Comparison of ENCODE assay signal across 8 cellular contexts in the genomic region with DNA sequence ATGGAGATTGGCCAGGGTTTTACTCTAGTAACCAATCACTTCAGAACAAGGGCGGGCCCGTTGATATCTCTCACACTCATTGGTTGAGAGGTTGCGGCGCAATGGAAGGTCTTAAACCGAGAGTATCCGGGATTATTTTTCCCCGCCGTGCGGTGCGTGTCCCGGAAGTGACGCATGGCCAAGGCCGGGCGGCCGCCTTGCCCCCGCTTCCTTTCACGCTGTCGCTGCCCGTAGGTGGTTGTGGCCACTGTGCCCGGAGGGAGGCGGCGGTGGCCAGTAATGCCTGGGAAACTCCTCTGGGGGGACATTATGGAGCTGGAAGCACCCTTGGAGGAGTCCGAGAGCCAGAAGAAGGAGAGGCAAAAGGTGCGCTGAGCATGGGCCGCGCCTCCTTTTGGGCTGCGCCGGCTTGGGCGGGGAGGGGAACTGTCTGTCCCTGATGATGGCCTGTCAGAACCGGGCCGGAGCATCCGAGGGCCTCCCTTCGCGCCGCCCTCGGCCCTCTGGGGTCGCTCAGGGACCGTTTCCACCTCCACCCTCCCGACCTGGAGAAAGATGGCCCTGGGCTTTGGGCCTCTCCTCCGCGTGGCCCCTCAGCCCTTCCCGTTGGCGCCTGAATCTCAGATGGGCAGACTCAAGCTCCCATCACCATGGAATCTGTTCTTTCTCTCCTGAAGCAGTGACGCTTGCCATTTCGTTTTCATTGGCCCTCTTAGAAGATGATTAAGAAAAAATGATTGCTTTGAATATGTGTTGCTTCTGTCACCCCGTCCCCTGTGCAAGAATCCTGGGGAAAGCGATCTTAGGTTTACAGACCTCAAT.
A peak's percentile ranks its signal among the peaks of the same experiment; 100 is the strongest.
DNase-seq lines count a peak whose midpoint lies in the region; ATAC-seq and TF ChIP-seq lines count a peak whose summit lies in the region.

A gene with protein sequence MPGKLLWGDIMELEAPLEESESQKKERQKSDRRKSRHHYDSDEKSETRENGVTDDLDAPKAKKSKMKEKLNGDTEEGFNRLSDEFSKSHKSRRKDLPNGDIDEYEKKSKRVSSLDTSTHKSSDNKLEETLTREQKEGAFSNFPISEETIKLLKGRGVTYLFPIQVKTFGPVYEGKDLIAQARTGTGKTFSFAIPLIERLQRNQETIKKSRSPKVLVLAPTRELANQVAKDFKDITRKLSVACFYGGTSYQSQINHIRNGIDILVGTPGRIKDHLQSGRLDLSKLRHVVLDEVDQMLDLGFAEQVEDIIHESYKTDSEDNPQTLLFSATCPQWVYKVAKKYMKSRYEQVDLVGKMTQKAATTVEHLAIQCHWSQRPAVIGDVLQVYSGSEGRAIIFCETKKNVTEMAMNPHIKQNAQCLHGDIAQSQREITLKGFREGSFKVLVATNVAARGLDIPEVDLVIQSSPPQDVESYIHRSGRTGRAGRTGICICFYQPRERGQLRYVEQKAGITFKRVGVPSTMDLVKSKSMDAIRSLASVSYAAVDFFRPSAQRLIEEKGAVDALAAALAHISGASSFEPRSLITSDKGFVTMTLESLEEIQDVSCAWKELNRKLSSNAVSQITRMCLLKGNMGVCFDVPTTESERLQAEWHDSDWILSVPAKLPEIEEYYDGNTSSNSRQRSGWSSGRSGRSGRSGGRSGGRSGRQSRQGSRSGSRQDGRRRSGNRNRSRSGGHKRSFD (plus strand): TSS at position 210 of the 822 bp plus-strand sequence. CDS start 70 bp downstream, at position 280.

- peak within 1 kb of the TSS; percentile 60 for H3K4me3 ChIP-seq in AG09309 (ENCODE audit: control insufficient read depth, low read depth, low read length)

- TF ChIP-seq CTCF in AG09309 (IDR thresholded peaks at IDR 0.05; ENCODE audit: control insufficient read depth, insufficient read depth, low read depth, low read length, missing control alignments), result no peak

- ATAC-seq in GM19023 (IDR thresholded peaks at IDR 0.05; ENCODE audit: unreplicated experiment) (peak; percentile 97), HG03280 (IDR thresholded peaks at IDR 0.05; ENCODE audit: unreplicated experiment) (peak; percentile 97)

- DNase-seq in AG09309 (ENCODE audit: low read depth) (peak; percentile 98), NCI-H345 treated with DMSO at 0.1 percent for 48 hours (lab: John Stamatoyannopoulos, UW; ENCODE audit: unreplicated experiment) (peak; percentile 94), inferior parietal cortex (ENCODE audit: extremely low spot score) (peak; percentile 100)
- DNase-seq in activated CD4-positive, CD25-positive, alpha-beta regulatory T cell (lab: John Stamatoyannopoulos, UW), result peak; percentile 86 to 90 (median 89)
- DNase-seq in central memory CD4-positive, alpha-beta T cell, result peak; percentile 96
- peak; percentile 92 to 94 for DNase-seq in stimulated activated CD4-positive, alpha-beta T cell treated with anti-CD3 and anti-CD28 coated beads, Interleukin-12 subunit alpha, Interleukin-12 subunit beta, amount 100 ng/mL, for 24 hours (ENCODE audit: low read depth in 2 of 2)

Comparison
In these comparisons a context has a peak if more than half of its experiments do, and no peak if none do; other contexts are left out.
1. Peak in every context shown above with its lines: DNase-seq, ATAC-seq and H3K4me3 ChIP-seq.